17 cellular contexts compared by ENCODE assay signal in the genomic region with DNA sequence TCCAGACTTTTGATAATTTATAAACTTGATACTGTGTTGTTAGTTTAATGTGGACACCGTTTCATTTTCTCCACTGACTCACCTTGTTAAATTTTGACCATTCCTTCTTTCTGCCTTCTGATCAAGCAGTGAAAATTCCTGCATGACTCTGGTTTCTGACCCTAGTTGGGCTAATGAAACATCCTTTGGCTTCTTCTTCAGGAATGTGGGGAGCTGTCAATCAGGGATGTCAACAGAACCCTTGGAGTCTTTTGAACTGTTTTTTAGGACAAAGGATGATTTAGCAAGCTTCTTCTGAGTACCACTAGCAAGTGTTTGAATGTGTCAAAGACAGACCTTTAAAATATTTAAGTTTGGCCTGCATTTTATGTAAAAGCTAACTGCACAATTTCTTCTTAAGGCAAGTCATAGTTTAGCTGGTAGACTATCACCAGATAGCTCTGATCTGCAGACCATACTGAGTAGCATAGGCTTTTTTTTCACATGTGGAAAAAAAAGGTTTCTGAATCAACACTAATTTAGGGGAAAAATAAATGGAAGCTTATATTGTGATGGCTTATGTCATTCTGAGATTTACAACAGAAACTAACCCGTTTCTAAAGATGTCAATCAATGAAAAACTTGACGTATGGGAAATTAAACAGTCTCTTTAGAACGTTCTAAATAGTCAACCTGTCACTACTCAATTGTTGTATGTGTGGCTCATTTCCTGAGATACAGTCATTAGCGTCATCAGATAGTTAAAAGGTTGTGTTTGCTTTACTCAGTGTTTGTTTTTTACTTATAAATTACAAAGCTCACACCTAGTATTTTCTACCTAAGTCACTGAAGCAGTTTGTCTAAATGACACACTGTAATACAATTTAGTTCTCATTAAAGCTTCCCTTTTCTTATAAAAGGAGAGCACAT.
DNase-seq lines count a peak whose midpoint lies in the region; ATAC-seq and TF ChIP-seq lines count a peak whose summit lies in the region.
"Had no signal": no experiment of that assay in that cellular context is flagged by ENCODE, and none has a peak within 500 bp of the region (broad histone marks: within the 10 kb centered on the region; RNA-seq: fewer than 3 reads in every experiment).

No MANE protein-coding gene starts in this region.

- H3K4me1 Mint-ChIP-seq in endothelial cell (ENCODE audit: unreplicated experiment) (peaks cover 20% of the 10 kb centered on the region), progenitor cell of endocrine pancreas (ENCODE audit: low read depth) (peaks cover 18% of the 10 kb centered on the region)
- H3K4me1 Mint-ChIP-seq: immature natural killer cell had no signal

- H3K36me3 Mint-ChIP-seq in endothelial cell (ENCODE audit: low read depth, unreplicated experiment) (no peaks in the 10 kb centered on the region), progenitor cell of endocrine pancreas (ENCODE audit: insufficient read depth) (peaks cover 3% of the 10 kb centered on the region)

- peaks cover 0 to 17% of the 10 kb centered on the region in 2 donors for H3K4me1 ChIP-seq in left lung

- DNase-seq in COR-L47 (lab: John Stamatoyannopoulos, UW) (peak; percentile 32), NCI-H1417 treated with DMSO at 0.1 percent for 48 hours (lab: John Stamatoyannopoulos, UW) (peak; percentile 74), amniotic epithelial cell (ENCODE audit: low read depth) (peak; percentile 10), left lung (no peak), HCEC 1CT (no peak), endothelial cell (ENCODE audit: low spot score) (no peak), progenitor cell of endocrine pancreas (ENCODE audit: low spot score, unreplicated experiment) (no peak)
- DNase-seq: activated T-cell treated with anti-CD3 and anti-CD28 coated beads, Interleukin-2, amount 50 U/mL, for 4 hours; DMS79; dorsolateral prefrontal cortex; immature natural killer cell; NCI-H2171 treated with DMSO at 0.1 percent for 48 hours; retina; stimulated activated CD4-positive, alpha-beta T cell treated with anti-CD3 and anti-CD28 coated beads, Interleukin-1b, Interleukin-23, amount 100 ng/mL, for 48 hours; stimulated activated CD8-positive, alpha-beta memory T cell treated with anti-CD3 and anti-CD28 coated beads, Interleukin-4, amount 100 ng/mL, for 48 hours had no signal

- no peaks in the 10 kb centered on the region for H3K9me3 Mint-ChIP-seq in endothelial cell (ENCODE audit: unreplicated experiment)
- peaks cover 6% of the 10 kb centered on the region for H3K9me3 Mint-ChIP-seq in progenitor cell of endocrine pancreas (ENCODE audit: low read depth)
- H3K9me3 Mint-ChIP-seq: activated T-cell treated with anti-CD3 and anti-CD28 coated beads, Interleukin-2, amount 50 U/mL, for 4 hours had no signal

- H3K27ac ChIP-seq in left lung: peak overlapping the region; percentile 55 to 67
- H3K27ac ChIP-seq: dorsolateral prefrontal cortex, HL-60 had no signal

- no peaks in the 10 kb centered on the region for H3K9me3 ChIP-seq in left lung

- no peaks in the 10 kb centered on the region for H3K27me3 ChIP-seq in left lung
- H3K27me3 ChIP-seq: dorsolateral prefrontal cortex had no signal

- no peaks in the 10 kb centered on the region for H3K36me3 ChIP-seq in left lung

- H3K4me3 ChIP-seq in left lung: no peak overlapping the region
- H3K4me3 ChIP-seq: dorsolateral prefrontal cortex had no signal

- no peak for TF ChIP-seq CTCF in left lung (IDR thresholded peaks at IDR 0.05)
- no peak for TF ChIP-seq CTCF in endothelial cell (IDR thresholded peaks at IDR 0.05; ENCODE audit: unreplicated experiment)
- no peak for TF ChIP-seq CTCF in progenitor cell of endocrine pancreas (IDR thresholded peaks at IDR 0.05; ENCODE audit: unreplicated experiment)

- ATAC-seq in left lung: peak; percentile 60
- ATAC-seq in GM19328 (IDR thresholded peaks at IDR 0.05; ENCODE audit: unreplicated experiment): no peak
- ATAC-seq: activated T-cell treated with anti-CD3 and anti-CD28 coated beads, Interleukin-2, amount 50 U/mL, for 4 hours had no signal

- peaks cover 10% of the 10 kb centered on the region for H3K27me3 Mint-ChIP-seq in endothelial cell (ENCODE audit: unreplicated experiment)
- H3K27me3 Mint-ChIP-seq in progenitor cell of endocrine pancreas: peaks cover 15% of the 10 kb centered on the region

- H3K4me3 Mint-ChIP-seq in endothelial cell (ENCODE audit: unreplicated experiment) (no peak overlapping the region), progenitor cell of endocrine pancreas (ENCODE audit: low read depth) (no peak overlapping the region)
- H3K4me3 Mint-ChIP-seq: activated T-cell treated with anti-CD3 and anti-CD28 coated beads, Interleukin-2, amount 50 U/mL, for 4 hours; immature natural killer cell had no signal

- H3K27ac Mint-ChIP-seq in endothelial cell (ENCODE audit: unreplicated experiment) (no peak overlapping the region), progenitor cell of endocrine pancreas (no peak overlapping the region)
- H3K27ac Mint-ChIP-seq: immature natural killer cell had no signal

- intact Hi-C loops in left lung (cut with DNase I): no loop called here

Comparison
In these comparisons a context has a peak if more than half of its experiments do, and no peak if none do; other contexts are left out.
1. DNase-seq: peak in COR-L47 (single experiment), NCI-H1417 treated with DMSO at 0.1 percent for 48 hours (single experiment) and amniotic epithelial cell (single experiment); none in left lung (0 of 2), HCEC 1CT (single experiment), endothelial cell (single experiment) and progenitor cell of endocrine pancreas (single experiment).